In genomic region chr5:132790201-132790870, GRCh38 we compare ENCODE assay signal across 16 cellular contexts. TPM values are rescaled to one million over a fixed set of nuclear protein-coding genes. Genes with fewer than 3 reads are reported as not detected.
A peak's percentile ranks its signal among the peaks of the same experiment; 100 is the strongest.
DNase-seq lines count a peak whose midpoint lies in the region; ATAC-seq and TF ChIP-seq lines count a peak whose summit lies in the region.
"Had no signal": no experiment of that assay in that cellular context is flagged by ENCODE, and none has a peak within 500 bp of the region (broad histone marks: within the 10 kb centered on the region; RNA-seq: fewer than 3 reads in every experiment).

No MANE protein-coding gene starts in this region.

- in situ Hi-C loops in KBM-7 (cut with MboI; ENCODE audit: low pct_unique_long_range_greater_than_20kb, low sequenced_read_pairs) = no loop called here

- H3K27me3 ChIP-seq in body of pancreas (no peaks in the 10 kb centered on the region), testis (no peaks in the 10 kb centered on the region)
- H3K27me3 ChIP-seq: BLaER1 had no signal

- no peak for TF ChIP-seq CTCF in body of pancreas (IDR thresholded peaks at IDR 0.05)
- no peak for TF ChIP-seq CTCF in testis (IDR thresholded peaks at IDR 0.05)

- no peaks in the 10 kb centered on the region for H3K36me3 ChIP-seq in body of pancreas (replicated peaks in 1 of 2; ENCODE audit: insufficient read depth in 1 of 2, low read depth in 2 of 2)
- H3K36me3 ChIP-seq in testis (ENCODE audit: low read depth, missing control alignments) = no peaks in the 10 kb centered on the region
- H3K36me3 ChIP-seq: BLaER1 had no signal

- no peak overlapping the region for H3K4me3 ChIP-seq in body of pancreas
- no peak overlapping the region for H3K4me3 ChIP-seq in testis
- H3K4me3 ChIP-seq: BLaER1 had no signal

- H3K4me1 ChIP-seq in body of pancreas (no peaks in the 10 kb centered on the region), testis (no peaks in the 10 kb centered on the region)

- intact Hi-C loops in body of pancreas (cut with DNase I) (no loop called here), testis (cut with DNase I; ENCODE audit: low total_unique reads) (no loop called here)

- 6 to 20% methylated on average over 2 of the region's 2 CpGs for WGBS in body of pancreas, 2 donors
- 71 to 72% methylated on average over 2 of the region's 2 CpGs for WGBS in testis, 2 donors

- TF ChIP-seq POLR2A in body of pancreas (IDR thresholded peaks at IDR 0.05) (no peak), testis (IDR thresholded peaks at IDR 0.05) (no peak)

- no peaks in the 10 kb centered on the region for H3K9me3 ChIP-seq in body of pancreas
- no peaks in the 10 kb centered on the region for H3K9me3 ChIP-seq in testis
- H3K9me3 ChIP-seq: BLaER1 had no signal

- no peak overlapping the region for H3K27ac ChIP-seq in body of pancreas
- no peak overlapping the region for H3K27ac ChIP-seq in testis
- H3K27ac ChIP-seq: BLaER1 had no signal

- ATAC-seq in body of pancreas (peak; percentile 42), GM18498 (IDR thresholded peaks at IDR 0.05; ENCODE audit: unreplicated experiment) (no peak)

- peak; percentile 7 for DNase-seq in activated CD8-positive, alpha-beta memory T cell treated with anti-CD3 and anti-CD28 coated beads, Interleukin-2, amount 50 U/mL, for 48 hours
- no peak for DNase-seq in activated CD8-positive, alpha-beta memory T cell treated with anti-CD3 and anti-CD28 coated beads for 24 hours
- peak; percentile 45 to 92 (median 77) for DNase-seq in body of pancreas
- DNase-seq in medulla oblongata (ENCODE audit: extremely low spot score) = peak; percentile 68
- peak; percentile 76 for DNase-seq in testis
- no peak for DNase-seq in HCEC 1CT
- no peak for DNase-seq in KBM-7
- DNase-seq: 8988T, DMS 273 treated with DMSO at 0.1 percent for 48 hours, NCI-H1436, NCI-H2029 treated with DMSO at 0.1 percent for 48 hours, NCI-H510A had no signal

RNA-seq across cellular contexts. Expression of gene SEPTIN8, which starts 13.3 kb away (rescaled TPM):
- total RNA-seq in body of pancreas = 10 to 100 TPM; 27.5 to 27.7 TPM
- 10 to 100 TPM; 12.4 to 13.9 TPM for total RNA-seq in testis
- polyA plus RNA-seq in testis (ENCODE audit: insufficient read depth, low read depth, low replicate concordance) = 16.4 TPM

RNA-seq across cellular contexts. Expression of gene SOWAHA, which starts 22.8 kb away (rescaled TPM):
- total RNA-seq in body of pancreas = 1 to 10 TPM; 7.3 to 9.6 TPM
- 1 to 10 TPM; 1.2 to 1.3 TPM for total RNA-seq in testis
- 0.46 TPM for polyA plus RNA-seq in testis (ENCODE audit: insufficient read depth, low read depth, low replicate concordance)
- total RNA-seq: Daoy, RPMI7951 had no signal

RNA-seq across cellular contexts. Expression of gene SHROOM1, which starts 40.1 kb away (rescaled TPM):
- 10 to 100 TPM; 19.5 to 27.4 TPM for total RNA-seq in body of pancreas
- total RNA-seq in testis = 1 to 10 TPM; 9.0 to 9.6 TPM
- polyA plus RNA-seq in testis (ENCODE audit: insufficient read depth, low read depth, low replicate concordance) = 2.1 TPM

RNA-seq across cellular contexts. Expression of gene CCNI2, which starts 43.1 kb away (rescaled TPM):
- total RNA-seq in body of pancreas (1 to 10 TPM in 1 of 2 donors, under 1 TPM in 1; 0.99 to 1.6 TPM), testis (1 to 10 TPM; 2.7 to 4.5 TPM)
- 1.1 TPM for polyA plus RNA-seq in testis (ENCODE audit: insufficient read depth, low read depth, low replicate concordance)
- total RNA-seq: RPMI7951 had no signal

RNA-seq across cellular contexts. Expression of gene KIF3A, which starts 53.0 kb away (rescaled TPM):
- total RNA-seq in body of pancreas (1 to 10 TPM; 5.9 to 8.8 TPM), testis (10 to 100 TPM; 30.8 to 38.6 TPM)
- 23.2 TPM for polyA plus RNA-seq in testis (ENCODE audit: insufficient read depth, low read depth, low replicate concordance)

Comparison
In these comparisons a context has a peak if more than half of its experiments do, and no peak if none do; other contexts are left out.
1. DNase-seq: peak in activated CD8-positive, alpha-beta memory T cell treated with anti-CD3 and anti-CD28 coated beads, Interleukin-2, amount 50 U/mL, for 48 hours (single experiment), body of pancreas (4 of 4), medulla oblongata (single experiment) and testis (single experiment); none in activated CD8-positive, alpha-beta memory T cell treated with anti-CD3 and anti-CD28 coated beads for 24 hours (single experiment), HCEC 1CT (single experiment) and KBM-7 (single experiment).